Comparison of ENCODE assay signal across 1 cellular context in genomic region chr11:31956310-31956709, GRCh38.
TF ChIP-seq lines count a peak whose summit lies in the region.

No MANE protein-coding gene starts in this region.

TF ChIP-seq in GM23338, 12 proteins besides CTCF, POLR2A, EP300 and RAD21 (continued from another document):
- TF ChIP-seq ZNF462 (CRISPR knock-in tag; IDR thresholded peaks at IDR 0.05): no peak
